Comparison of ENCODE assay signal across 13 cellular contexts in the genomic region with DNA sequence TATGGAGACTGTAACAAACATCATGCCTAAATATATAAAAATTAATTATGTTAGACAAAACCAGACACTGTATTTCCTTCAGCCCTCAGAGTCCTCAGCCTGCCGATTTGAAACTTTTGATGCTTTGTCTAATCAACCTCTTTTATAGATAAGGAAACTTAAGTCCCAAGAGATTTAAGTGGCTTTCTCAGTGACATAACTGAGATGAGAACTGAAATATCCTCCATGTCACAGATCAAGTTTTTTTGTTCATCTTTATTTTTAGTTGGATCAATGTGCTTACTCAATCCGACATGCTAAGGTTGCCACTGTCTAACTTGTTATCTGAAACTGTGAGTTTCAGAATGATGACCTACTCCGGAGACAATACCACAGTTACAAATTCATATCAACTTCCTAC.
DNase-seq lines count a peak whose midpoint lies in the region; ATAC-seq and TF ChIP-seq lines count a peak whose summit lies in the region.
"Had no signal": no experiment of that assay in that cellular context is flagged by ENCODE, and none has a peak within 500 bp of the region (broad histone marks: within the 10 kb centered on the region; RNA-seq: fewer than 3 reads in every experiment).

No MANE protein-coding gene starts in this region.

- no peak overlapping the region for H3K4me3 ChIP-seq in cardiac muscle cell
- H3K4me3 ChIP-seq in ascending aorta: no peak overlapping the region
- no peak overlapping the region for H3K4me3 ChIP-seq in aorta (ENCODE audit: low read length in 2 of 2)
- H3K4me3 ChIP-seq: Peyer's patch, uterus had no signal

- intact Hi-C loops in left cardiac atrium (cut with DNase I) (no loop called here), ascending aorta (cut with DNase I) (no loop called here), aorta (cut with DNase I) (no loop called here)

- ATAC-seq in left cardiac atrium (no peak), GM21619 (IDR thresholded peaks at IDR 0.05; ENCODE audit: unreplicated experiment) (peak; percentile 98), HG03159 (IDR thresholded peaks at IDR 0.05; ENCODE audit: unreplicated experiment) (peak; percentile 97), aorta (ENCODE audit: low FRiP score) (no peak)

- H3K9me3 ChIP-seq in cardiac muscle cell (ENCODE audit: low read depth) (no peaks in the 10 kb centered on the region), ascending aorta (no peaks in the 10 kb centered on the region), aorta (ENCODE audit: control insufficient read depth, low read length) (no peaks in the 10 kb centered on the region)
- H3K9me3 ChIP-seq: Peyer's patch, uterus had no signal

- H3K36me3 ChIP-seq in cardiac muscle cell: no peaks in the 10 kb centered on the region
- peaks cover 0 to 2% of the 10 kb centered on the region in 2 donors for H3K36me3 ChIP-seq in ascending aorta
- no peaks in the 10 kb centered on the region for H3K36me3 ChIP-seq in aorta (ENCODE audit: control insufficient read depth in 1 of 2, insufficient read depth in 2 of 2, low read length in 1 of 2)
- H3K36me3 ChIP-seq: Peyer's patch, uterus had no signal

- DNase-seq in cardiac muscle cell (ENCODE audit: low read depth in 1 of 2, low spot score in 1 of 2) (no peak), left cardiac atrium (no peak), germinal center (ENCODE audit: low spot score) (no peak), HT-29 (ENCODE audit: low spot score) (no peak), ascending aorta (ENCODE audit: low spot score in 2 of 2) (no peak), aorta (no peak)
- DNase-seq: GF-D8, NCI-H2029 treated with DMSO at 0.1 percent for 48 hours, Peyer's patch, posterior cingulate gyrus, uterus had no signal

- 85 to 87% methylated on average over 3 of the region's 3 CpGs for WGBS in aorta, 2 donors

- TF ChIP-seq CTCF in cardiac muscle cell (IDR thresholded peaks at IDR 0.05; ENCODE audit: low read depth, low read length) (no peak), ascending aorta (IDR thresholded peaks at IDR 0.05) (no peak)

- peak overlapping the region; percentile 26 for H3K27ac ChIP-seq in cardiac muscle cell
- H3K27ac ChIP-seq in ascending aorta: no peak overlapping the region
- no peak overlapping the region for H3K27ac ChIP-seq in aorta (ENCODE audit: low read depth in 1 of 2, low read length in 2 of 2)
- H3K27ac ChIP-seq: Peyer's patch, uterus had no signal

- H3K27me3 ChIP-seq in cardiac muscle cell (no peaks in the 10 kb centered on the region), ascending aorta (no peaks in the 10 kb centered on the region), aorta (ENCODE audit: control insufficient read depth in 1 of 2, insufficient read depth in 2 of 2, low read length in 1 of 2) (no peaks in the 10 kb centered on the region)
- H3K27me3 ChIP-seq: Peyer's patch, uterus had no signal

- peaks cover 12% of the 10 kb centered on the region for H3K4me1 ChIP-seq in cardiac muscle cell (ENCODE audit: low read depth)
- H3K4me1 ChIP-seq in ascending aorta: no peaks in the 10 kb centered on the region
- no peaks in the 10 kb centered on the region for H3K4me1 ChIP-seq in aorta (ENCODE audit: control insufficient read depth in 1 of 2, insufficient read depth in 2 of 2, low read length in 2 of 2)
- H3K4me1 ChIP-seq: Peyer's patch, uterus had no signal

Comparison
In these comparisons a context has a peak if more than half of its experiments do, and no peak if none do; other contexts are left out.
1. ATAC-seq: peak in GM21619 (single experiment) and HG03159 (single experiment); none in left cardiac atrium (0 of 2) and aorta (single experiment).